In genomic region chr17:37650419-37651003, GRCh38 we compare ENCODE assay signal across 8 cellular contexts. TPM values are rescaled to one million over a fixed set of nuclear protein-coding genes. Genes with fewer than 3 reads are reported as not detected.
DNase-seq lines count a peak whose midpoint lies in the region; ATAC-seq and TF ChIP-seq lines count a peak whose summit lies in the region.

No MANE protein-coding gene starts in this region.

- no peak for TF ChIP-seq POLR2A in stomach (IDR thresholded peaks at IDR 0.05)

- ATAC-seq in GM18909 (IDR thresholded peaks at IDR 0.05; ENCODE audit: poor library complexity, unreplicated experiment), result no peak
- ATAC-seq in GM18858 (IDR thresholded peaks at IDR 0.05; ENCODE audit: unreplicated experiment), result no peak

- H4K20me1 ChIP-seq in hepatocyte (ENCODE audit: insufficient read depth, poor library complexity, severe bottlenecking), result no peaks in the 10 kb centered on the region

- no peaks in the 10 kb centered on the region for H3K4me1 ChIP-seq in BE2C
- no peaks in the 10 kb centered on the region for H3K4me1 ChIP-seq in HEK293 (ENCODE audit: control insufficient read depth, insufficient read depth, low read length)
- peaks cover 7% of the 10 kb centered on the region for H3K4me1 ChIP-seq in hepatocyte (ENCODE audit: insufficient read depth)
- H3K4me1 ChIP-seq in stomach, result no peaks in the 10 kb centered on the region

- no peak overlapping the region for H2AFZ ChIP-seq in hepatocyte

- POLR2A ChIA-PET in HEK293 (lab: Yijun Ruan, JAX), result no interaction called here

- peak; percentile 13 for DNase-seq in BE2C
- peak; percentile 69 for DNase-seq in SW480 (ENCODE audit: low spot score)
- DNase-seq in hepatocyte (ENCODE audit: low spot score), result peak; percentile 61
- no peak for DNase-seq in UCSD-AML1 (lab: John Stamatoyannopoulos, UW; ENCODE audit: unreplicated experiment)
- DNase-seq in stomach, result no peak

- H3K4me3 ChIP-seq in BE2C (ENCODE audit: low read depth, low read length) (no peak overlapping the region), HEK293 (ENCODE audit: low read depth, low read length) (no peak overlapping the region), hepatocyte (no peak overlapping the region), stomach (no peak overlapping the region)

- TF ChIP-seq EP300 in stomach (IDR thresholded peaks at IDR 0.05), result no peak

- WGBS in hepatocyte (ENCODE audit: low lambda C conversion rate, missing lambda C conversion rate), result 56% methylated on average over 6 of the region's 6 CpGs
- 50 to 59% (median 55%) methylated on average over 6 of the region's 6 CpGs for WGBS in stomach, 5 donors

- no peaks in the 10 kb centered on the region for H3K9me2 ChIP-seq in hepatocyte (replicated peaks; ENCODE audit: insufficient read depth)

- H3K36me3 ChIP-seq in BE2C, result no peaks in the 10 kb centered on the region
- no peaks in the 10 kb centered on the region for H3K36me3 ChIP-seq in HEK293 (ENCODE audit: control insufficient read depth in 2 of 2, insufficient read depth in 1 of 2, low read length in 2 of 2)
- no peaks in the 10 kb centered on the region for H3K36me3 ChIP-seq in hepatocyte (replicated peaks; ENCODE audit: insufficient read depth, low read depth)
- H3K36me3 ChIP-seq in stomach, result no peaks in the 10 kb centered on the region

- H3K27me3 ChIP-seq in BE2C, result peaks cover 62% of the 10 kb centered on the region
- peaks cover 6% of the 10 kb centered on the region for H3K27me3 ChIP-seq in hepatocyte
- H3K27me3 ChIP-seq in stomach, result peaks cover 0 to 18% (median 0%) of the 10 kb centered on the region in 3 donors

- TF ChIP-seq CTCF in BE2C (IDR thresholded peaks at IDR 0.05; ENCODE audit: low read depth, low read length) (peak; percentile 51), HEK293 (tag by site-specific recombination; IDR thresholded peaks at IDR 0.05) (no peak), hepatocyte (IDR thresholded peaks at IDR 0.05; ENCODE audit: poor library complexity) (peak; percentile 62), stomach (IDR thresholded peaks at IDR 0.05) (peak in 2 of 7 experiments; percentile 20 to 23)

- no peaks in the 10 kb centered on the region for H3K79me2 ChIP-seq in hepatocyte

- H3K27ac ChIP-seq in HEK293 (ENCODE audit: extremely low read depth, low read depth, low read length), result no peak overlapping the region
- no peak overlapping the region for H3K27ac ChIP-seq in hepatocyte
- H3K27ac ChIP-seq in stomach, result no peak overlapping the region

- H3K9me3 ChIP-seq in BE2C (no peaks in the 10 kb centered on the region), HEK293 (ENCODE audit: control insufficient read depth, insufficient read depth, low read depth, low read length) (no peaks in the 10 kb centered on the region), hepatocyte (ENCODE audit: low read depth) (no peaks in the 10 kb centered on the region), stomach (no peaks in the 10 kb centered on the region)

- intact Hi-C loops in stomach (cut with DNase I; ENCODE audit: low total_unique reads), result no loop called here

- CTCF ChIA-PET in HEK293 (lab: Yijun Ruan, JAX), result interaction anchor here (0.6 to 4.2 kb wide), 27 partner anchors 8 to 839 kb away, joined by 3 to 56 read pairs (median 4); no protein-coding TSS in a partner anchor

- H3K4me2 ChIP-seq in hepatocyte, result no peak overlapping the region

TF ChIP-seq in HEK293, 187 proteins besides CTCF, POLR2A, EP300 and RAD21:
- TF ChIP-seq ZNF292 (tag by site-specific recombination; IDR thresholded peaks at IDR 0.05; ENCODE audit: borderline replicate concordance, low read depth), result no peak
- peak; percentile 40 for TF ChIP-seq ZNF654 (tag by site-specific recombination; IDR thresholded peaks at IDR 0.05; ENCODE audit: low read depth)
- no peak for TF ChIP-seq ZNF626 (tag by site-specific recombination; IDR thresholded peaks at IDR 0.05)

RNA-seq across cellular contexts. Expression of gene DDX52, which starts 7.3 kb away (rescaled TPM):
- polyA plus RNA-seq in BE2C (2012; ENCODE audit: insufficient read depth, insufficient read length, low read depth), result 10.4 TPM
- total RNA-seq in hepatocyte (44.0 and 45.7 TPM in 2 replicates), stomach (10 to 100 TPM in 4 of 5 donors, 1 to 10 TPM in 1; 7.1 to 40.0 (median 27.8) TPM)
- polyA plus RNA-seq in hepatocyte (28.8 and 31.0 TPM in 2 replicates), stomach (10 to 100 TPM in 1 of 3 donors, 1 to 10 TPM in 2; 8.4 to 10.7 (median 9.6) TPM)

RNA-seq across cellular contexts. Expression of gene SYNRG, which starts 41.3 kb away (rescaled TPM):
- 9.4 TPM for polyA plus RNA-seq in BE2C (2012; ENCODE audit: insufficient read depth, insufficient read length, low read depth)
- total RNA-seq in hepatocyte (21.6 and 27.0 TPM in 2 replicates), stomach (10 to 100 TPM; 26.3 to 92.4 (median 39.1) TPM)
- polyA plus RNA-seq in hepatocyte (19.6 and 20.7 TPM in 2 replicates), stomach (1 to 10 TPM; 3.7 to 6.1 (median 5.0) TPM)

Comparison
In these comparisons a context has a peak if more than half of its experiments do, and no peak if none do; other contexts are left out.
1. DNase-seq: peak in BE2C (single experiment), SW480 (single experiment) and hepatocyte (single experiment); none in UCSD-AML1 (single experiment) and stomach (single experiment).